ENCODE assay signal across 8 cellular contexts in genomic region chr1:222643603-222643936, GRCh38. TPM values are rescaled to one million over a fixed set of nuclear protein-coding genes. Genes with fewer than 3 reads are reported as not detected.
DNase-seq lines count a peak whose midpoint lies in the region; ATAC-seq and TF ChIP-seq lines count a peak whose summit lies in the region.

No MANE protein-coding gene starts in this region.

- peak overlapping the region; percentile 82 to 85 for H3K4me3 ChIP-seq in foreskin fibroblast (ENCODE audit: low read depth in 1 of 2, low read length in 2 of 2)

- H3K4me1 Mint-ChIP-seq in T-helper 1 cell treated with Interleukin-12 subunit alpha and Interleukin-12 subunit beta and Interleukin-4 antibody, amounts not matched to agents 30 μg/mL and 1 μg/mL, for 36 hours (ENCODE audit: low read depth) = peaks cover 19% of the 10 kb centered on the region
- peaks cover 27% of the 10 kb centered on the region for H3K4me1 Mint-ChIP-seq in T-helper 17 cell

- H3K27ac Mint-ChIP-seq in T-helper 1 cell treated with Interleukin-12 subunit alpha and Interleukin-12 subunit beta and Interleukin-4 antibody, amounts not matched to agents 30 μg/mL and 1 μg/mL, for 36 hours = peak overlapping the region; percentile 95
- H3K27ac Mint-ChIP-seq in T-helper 17 cell = peak overlapping the region; percentile 100

- H3K9me3 ChIP-seq in T-helper 17 cell (ENCODE audit: control insufficient read depth, low read length, poor library complexity, severe bottlenecking) = no peaks in the 10 kb centered on the region

- ATAC-seq in T-helper 17 cell = peak; percentile 35
- ATAC-seq in HG03571 (IDR thresholded peaks at IDR 0.05; ENCODE audit: unreplicated experiment) = no peak
- no peak for ATAC-seq in HG03460 (IDR thresholded peaks at IDR 0.05; ENCODE audit: unreplicated experiment)

- H3K36me3 Mint-ChIP-seq in T-helper 1 cell treated with Interleukin-12 subunit alpha and Interleukin-12 subunit beta and Interleukin-4 antibody, amounts not matched to agents 30 μg/mL and 1 μg/mL, for 36 hours (ENCODE audit: low read depth) = peaks cover 24% of the 10 kb centered on the region
- H3K36me3 Mint-ChIP-seq in T-helper 17 cell (ENCODE audit: low read depth) = peaks cover 7% of the 10 kb centered on the region

- no peaks in the 10 kb centered on the region for H3K27me3 Mint-ChIP-seq in T-helper 1 cell treated with Interleukin-12 subunit alpha and Interleukin-12 subunit beta and Interleukin-4 antibody, amounts not matched to agents 30 μg/mL and 1 μg/mL, for 36 hours (ENCODE audit: low read depth)
- H3K27me3 Mint-ChIP-seq in T-helper 17 cell = no peaks in the 10 kb centered on the region

- peak overlapping the region; percentile 96 for H3K4me3 Mint-ChIP-seq in T-helper 1 cell treated with Interleukin-12 subunit alpha and Interleukin-12 subunit beta and Interleukin-4 antibody, amounts not matched to agents 30 μg/mL and 1 μg/mL, for 36 hours
- peak overlapping the region; percentile 98 for H3K4me3 Mint-ChIP-seq in T-helper 17 cell

- no peaks in the 10 kb centered on the region for H3K9me3 Mint-ChIP-seq in T-helper 1 cell treated with Interleukin-12 subunit alpha and Interleukin-12 subunit beta and Interleukin-4 antibody, amounts not matched to agents 30 μg/mL and 1 μg/mL, for 36 hours

- DNase-seq in T-helper 1 cell = no peak
- DNase-seq in T-helper 17 cell = no peak
- peak in 1 of 2 donors; percentile 10 for DNase-seq in foreskin fibroblast
- peak; percentile 62 for DNase-seq in pons (ENCODE audit: low spot score)
- no peak for DNase-seq in GM20000 (ENCODE audit: low spot score)

- TF ChIP-seq CTCF in foreskin fibroblast (IDR thresholded peaks at IDR 0.05; ENCODE audit: low read depth, low read length) (no peak), GM20000 (IDR thresholded peaks at IDR 0.05; ENCODE audit: extremely low read depth, missing control alignments) (no peak)

RNA-seq across cellular contexts. Expression of gene MIA3, which starts 25.7 kb away (rescaled TPM):
- 100 to 1,000 TPM in 1 of 2 donors, 10 to 100 TPM in 1; 83.2 to 102 TPM for total RNA-seq in T-helper 17 cell

RNA-seq across cellular contexts. Expression of gene TAF1A, which starts 53.8 kb away (rescaled TPM):
- 1 to 10 TPM; 4.0 to 4.1 TPM for total RNA-seq in T-helper 17 cell
